ENCODE assay signal across 1 cellular context in the genomic region with DNA sequence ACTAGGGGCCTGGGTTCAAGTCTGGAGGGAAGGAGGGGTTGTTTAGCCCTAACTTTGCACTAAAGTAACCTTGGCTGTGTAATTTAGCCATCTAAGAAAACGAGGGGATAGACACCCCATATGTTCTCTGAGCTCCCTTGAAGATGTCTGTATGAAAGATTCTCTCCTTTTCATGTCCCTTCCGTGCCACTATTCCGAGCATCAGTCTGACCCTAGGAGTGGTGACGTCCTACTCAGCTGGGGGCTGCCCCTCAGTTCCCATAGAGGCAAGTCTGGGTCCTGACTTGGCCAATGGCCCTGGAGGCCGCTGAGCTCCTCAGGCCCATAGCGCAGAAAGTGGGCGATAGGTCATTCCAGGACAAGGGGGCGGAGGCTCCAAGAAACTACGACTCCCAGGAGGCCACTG.
TF ChIP-seq lines count a peak whose summit lies in the region.

No MANE protein-coding gene starts in this region.

TF ChIP-seq in endothelial cell of umbilical vein, 7 proteins besides CTCF, POLR2A, EP300 and RAD21 (continued from another document):
- no peak for TF ChIP-seq POLR2AphosphoS5 (IDR thresholded peaks at IDR 0.05; ENCODE audit: insufficient read depth, low read depth, low read length)
